ENCODE assay signal across 10 cellular contexts in the genomic region with DNA sequence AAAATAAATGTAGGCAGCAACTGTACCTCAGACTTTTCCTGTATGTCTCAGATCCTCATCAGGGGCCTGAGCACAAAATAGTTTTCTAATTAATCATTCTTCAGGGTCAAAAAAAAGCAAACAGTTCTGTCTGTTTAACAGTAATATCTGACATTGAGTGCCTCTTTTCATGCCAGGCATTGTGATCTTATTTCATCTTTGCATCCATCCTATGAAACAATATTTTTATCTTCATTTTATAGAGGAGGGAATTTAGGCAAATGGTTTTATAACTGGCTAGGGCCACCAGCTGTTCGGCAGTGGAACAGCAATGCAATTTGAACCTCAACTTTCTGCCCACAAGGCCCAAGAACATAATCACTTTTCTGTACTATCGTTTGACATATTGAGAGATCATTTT.
DNase-seq lines count a peak whose midpoint lies in the region; FAIRE-seq and TF ChIP-seq lines count a peak whose summit lies in the region.
"Had no signal": no experiment of that assay in that cellular context is flagged by ENCODE, and none has a peak within 500 bp of the region (broad histone marks: within the 10 kb centered on the region; RNA-seq: fewer than 3 reads in every experiment).

No MANE protein-coding gene starts in this region.

- H3K4me1 ChIP-seq in breast epithelium (no peaks in the 10 kb centered on the region), PC-9 (replicated peaks; ENCODE audit: insufficient read depth) (peaks cover 20% of the 10 kb centered on the region), transverse colon (peaks cover 0 to 2% (median 0%) of the 10 kb centered on the region in 4 donors)

- intact Hi-C loops in MCF 10A (cut with micrococcal nuclease) (loop anchor here (1.0 to 5.0 kb wide), 2 partner anchors 99 to 184 kb away; no protein-coding TSS in a partner anchor), breast epithelium (cut with DNase I; ENCODE audit: low total_unique reads) (loop anchor here (5.0 kb wide), 1 partner anchor 874 kb away; no protein-coding TSS in a partner anchor), PC-9 (cut with micrococcal nuclease; ENCODE audit: unreplicated experiment) (loop anchor here (5.0 to 10.0 kb wide), 2 partner anchors 187 to 254 kb away; no protein-coding TSS in a partner anchor), transverse colon (cut with DNase I; ENCODE audit: low total_unique reads) (no loop called here)

- FAIRE-seq in RCC 7860 (lab: Jason Lieb, UNC) = no peak

- CTCF ChIA-PET in MCF 10A (lab: Yijun Ruan, JAX) = interaction anchor here (0.7 to 1.6 kb wide), 5 partner anchors 29 to 187 kb away, joined by 3 to 5 read pairs (median 3); no protein-coding TSS in a partner anchor
- CTCF ChIA-PET in PC-9 (lab: Charles Lee) = interaction anchor here (0.9 kb wide), 1 partner anchor 24 kb away, joined by 3 read pairs; no protein-coding TSS in a partner anchor

- H3K4me1 Mint-ChIP-seq in MCF 10A (ENCODE audit: insufficient read depth, unreplicated experiment) = peaks cover 23% of the 10 kb centered on the region

- TF ChIP-seq CTCF in MCF 10A (IDR thresholded peaks at IDR 0.05; ENCODE audit: unreplicated experiment) = peak; percentile 19
- TF ChIP-seq CTCF in breast epithelium (IDR thresholded peaks at IDR 0.05) = no peak
- TF ChIP-seq CTCF in PC-9 (conservative IDR thresholded peaks at IDR 0.05) = peak; percentile 62
- peak in 4 of 5 experiments; percentile 20 to 42 (median 35) for TF ChIP-seq CTCF in transverse colon (IDR thresholded peaks at IDR 0.05)

- H3K27ac Mint-ChIP-seq in MCF 10A (ENCODE audit: low read depth, unreplicated experiment) = peak overlapping the region; percentile 84
- H3K27ac Mint-ChIP-seq: activated CD8-positive, alpha-beta T cell treated with anti-CD3 and anti-CD28 coated beads, Interleukin-2, amount 10 ng/mL, durations not matched to agents 7 days and 5 days had no signal

- H3K9me3 Mint-ChIP-seq in MCF 10A (ENCODE audit: unreplicated experiment) = no peaks in the 10 kb centered on the region

- no peak overlapping the region for H2AFZ ChIP-seq in PC-9

- no peaks in the 10 kb centered on the region for H3K27me3 Mint-ChIP-seq in MCF 10A (ENCODE audit: insufficient read depth, unreplicated experiment)

- TF ChIP-seq EP300 in transverse colon (IDR thresholded peaks at IDR 0.05; ENCODE audit: low read depth) = no peak

- DNase-seq in MCF 10A (ENCODE audit: unreplicated experiment) (peak; percentile 11), breast epithelium (ENCODE audit: low spot score in 2 of 2) (no peak), PC-9 (no peak), fibroblast of gingiva (ENCODE audit: low read depth) (peak; percentile 17), transverse colon (no peak), RCC 7860 (ENCODE audit: low spot score) (no peak), occipital lobe (lab: John Stamatoyannopoulos, UW) (no peak)
- no peak for DNase-seq in stimulated activated CD4-positive, alpha-beta T cell treated with anti-CD3 and anti-CD28 coated beads, Interleukin-12 subunit alpha, Interleukin-12 subunit beta, amount 100 ng/mL, for 4 hours
- DNase-seq: activated CD8-positive, alpha-beta T cell treated with anti-CD3 and anti-CD28 coated beads, Interleukin-2, amount 10 ng/mL, durations not matched to agents 7 days and 5 days; aorta had no signal

- H3K36me3 ChIP-seq in breast epithelium (no peaks in the 10 kb centered on the region), PC-9 (ENCODE audit: low read depth) (peaks cover 17% of the 10 kb centered on the region; the same call in 1 of the 2 replicates), transverse colon (no peaks in the 10 kb centered on the region)

- H3K79me2 ChIP-seq in PC-9 (ENCODE audit: low read depth) = no peaks in the 10 kb centered on the region

- H3K27me3 ChIP-seq in breast epithelium (no peaks in the 10 kb centered on the region), PC-9 (ENCODE audit: insufficient read depth, low read depth) (no peaks in the 10 kb centered on the region), transverse colon (no peaks in the 10 kb centered on the region)

- H3K27ac ChIP-seq in breast epithelium (no peak overlapping the region), PC-9 (peak overlapping the region; percentile 14; the same call in 1 of the 2 replicates), transverse colon (no peak overlapping the region)

- POLR2A ChIA-PET in MCF 10A (lab: Yijun Ruan, JAX) = no interaction called here
- POLR2A ChIA-PET in PC-9 (lab: Charles Lee; ENCODE audit: unreplicated experiment) = no interaction called here

- BruUV-seq in MCF 10A (replicated peaks; lab: Mats Ljungman, UMichigan) = no TSS peak
- BruUV-seq in PC-9 (replicated peaks; lab: Mats Ljungman, UMichigan) = no TSS peak

- no peaks in the 10 kb centered on the region for H3K9me2 ChIP-seq in PC-9 (ENCODE audit: insufficient read depth)

- no peak overlapping the region for H3K4me3 Mint-ChIP-seq in MCF 10A (ENCODE audit: unreplicated experiment)
- H3K4me3 Mint-ChIP-seq: activated CD8-positive, alpha-beta T cell treated with anti-CD3 and anti-CD28 coated beads, Interleukin-2, amount 10 ng/mL, durations not matched to agents 7 days and 5 days had no signal

- H4K20me1 ChIP-seq in PC-9 (ENCODE audit: insufficient read depth) = peaks cover 3% of the 10 kb centered on the region; the same call in 1 of the 2 replicates

- 73 to 83% methylated on average over 1 to 2 of the region's 2 CpGs for WGBS in transverse colon (ENCODE audit: low coverage in 1 of 2), 2 donors

- H3K9me3 ChIP-seq in breast epithelium (no peaks in the 10 kb centered on the region), PC-9 (ENCODE audit: insufficient read depth, low read depth) (peaks cover 3% of the 10 kb centered on the region; the same call in 1 of the 2 replicates), transverse colon (no peaks in the 10 kb centered on the region)

- in situ Hi-C loops in transverse colon (cut with MboI; ENCODE audit: low pct_ligation_motif_present in 1 of 4, low pct_unique_long_range_greater_than_20kb in 1 of 4, low sequenced_read_pairs in 3 of 4) = no loop called here

- H3K4me3 ChIP-seq in breast epithelium = no peak overlapping the region
- no peak overlapping the region for H3K4me3 ChIP-seq in PC-9
- no peak overlapping the region for H3K4me3 ChIP-seq in transverse colon

- H3F3A ChIP-seq in PC-9 (ENCODE audit: insufficient read depth, low read depth) = peaks cover 33% of the 10 kb centered on the region

- H3K36me3 Mint-ChIP-seq in MCF 10A (ENCODE audit: insufficient read depth, unreplicated experiment) = peaks cover 16% of the 10 kb centered on the region

- H3K4me2 ChIP-seq in PC-9 = no peak overlapping the region

- no peak for TF ChIP-seq POLR2A in breast epithelium (IDR thresholded peaks at IDR 0.05)
- no peak for TF ChIP-seq POLR2A in transverse colon (IDR thresholded peaks at IDR 0.05)

Comparison
In these comparisons a context has a peak if more than half of its experiments do, and no peak if none do; other contexts are left out.
1. DNase-seq: peak in MCF 10A (single experiment) and fibroblast of gingiva (single experiment); none in breast epithelium (0 of 2), PC-9 (0 of 2), transverse colon (single experiment), RCC 7860 (single experiment), stimulated activated CD4-positive, alpha-beta T cell treated with anti-CD3 and anti-CD28 coated beads, Interleukin-12 subunit alpha, Interleukin-12 subunit beta, amount 100 ng/mL, for 4 hours (single experiment) and occipital lobe (single experiment).
2. CTCF ChIP-seq: peak in MCF 10A (single experiment), PC-9 (single experiment) and transverse colon (4 of 5); none in breast epithelium (0 of 3).